ENCODE assay signal across 8 cellular contexts in the genomic region with DNA sequence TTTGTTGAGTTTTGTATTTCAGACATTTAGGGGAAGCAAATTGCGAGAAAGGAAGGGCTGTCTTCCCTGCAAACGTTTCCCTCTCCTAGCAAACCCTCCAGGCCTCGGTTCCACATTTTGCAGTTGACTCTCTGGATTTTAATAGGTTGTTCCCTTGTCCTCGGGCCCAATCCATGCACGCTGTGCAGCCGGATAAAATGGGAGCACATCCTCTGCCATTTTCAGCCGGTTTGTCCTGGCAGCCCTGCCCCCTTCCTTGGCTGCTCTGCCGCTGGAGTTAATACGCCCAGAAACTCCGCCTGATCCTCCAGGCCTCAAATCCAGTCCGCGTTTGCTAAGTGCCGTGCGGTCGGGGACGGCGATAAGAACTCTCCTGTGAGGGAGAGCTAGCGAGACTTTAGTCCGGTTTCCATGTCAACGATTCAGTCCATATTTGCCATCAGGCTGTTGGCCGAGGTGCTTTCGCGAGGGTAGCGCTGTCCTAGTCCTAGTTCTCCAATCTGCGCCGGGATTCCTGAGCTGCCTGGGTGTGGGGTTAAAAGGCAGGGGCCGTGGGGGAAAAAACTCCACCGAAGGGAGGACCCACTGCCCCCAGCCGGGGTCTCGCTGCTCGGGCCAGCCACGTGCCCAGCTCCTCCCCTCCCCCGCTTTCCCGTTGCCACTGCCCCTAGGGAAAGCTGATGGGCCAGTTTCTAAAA. TPM values are rescaled to one million over a fixed set of nuclear protein-coding genes. Genes with fewer than 3 reads are reported as not detected.
DNase-seq lines count a peak whose midpoint lies in the region; ATAC-seq and TF ChIP-seq lines count a peak whose summit lies in the region.

No MANE protein-coding gene starts in this region.

- H3K27me3 Mint-ChIP-seq in activated CD4-positive, alpha-beta T cell treated with anti-CD3 and anti-CD28 coated beads, Interleukin-2, amount 10 ng/mL, durations not matched to agents 7 days and 5 days, result no peaks in the 10 kb centered on the region

- no peaks in the 10 kb centered on the region for H3K36me3 Mint-ChIP-seq in activated CD4-positive, alpha-beta T cell treated with anti-CD3 and anti-CD28 coated beads, Interleukin-2, amount 10 ng/mL, durations not matched to agents 7 days and 5 days (ENCODE audit: low read depth)

- peak overlapping the region; percentile 83 for H3K4me3 Mint-ChIP-seq in activated CD4-positive, alpha-beta T cell treated with anti-CD3 and anti-CD28 coated beads, Interleukin-2, amount 10 ng/mL, durations not matched to agents 7 days and 5 days

- H3K27ac Mint-ChIP-seq in activated CD4-positive, alpha-beta T cell treated with anti-CD3 and anti-CD28 coated beads, Interleukin-2, amount 10 ng/mL, durations not matched to agents 7 days and 5 days, result peak overlapping the region; percentile 96

- CTCF ChIA-PET in activated CD4-positive, alpha-beta T cell treated with anti-CD3 and anti-CD28 coated beads, Interleukin-2, amount 10 ng/mL, durations not matched to agents 7 days and 5 days (lab: Charles Lee), result interaction anchor here (0.6 to 5.9 kb wide), 11 partner anchors 9 to 405 kb away, joined by 3 to 34 read pairs (median 4); a partner anchor contains a TSS

- H3K4me3 ChIP-seq in coronary artery, result peak overlapping the region; percentile 76

- H3K4me1 Mint-ChIP-seq in activated CD4-positive, alpha-beta T cell treated with anti-CD3 and anti-CD28 coated beads, Interleukin-2, amount 10 ng/mL, durations not matched to agents 7 days and 5 days, result peaks cover 32% of the 10 kb centered on the region

- no peak for TF ChIP-seq CTCF in GM13977 (IDR thresholded peaks at IDR 0.05; ENCODE audit: extremely low read depth, insufficient read depth, missing control alignments)
- no peak for TF ChIP-seq CTCF in coronary artery (IDR thresholded peaks at IDR 0.05)

- H3K27ac ChIP-seq in coronary artery (peak overlapping the region; percentile 95 to 97), layer of hippocampus (ENCODE audit: low read depth, low read length) (peak overlapping the region; percentile 89)

- DNase-seq in GM13977 (ENCODE audit: low spot score) (peak; percentile 90), NCI-H526 (lab: John Stamatoyannopoulos, UW) (peak; percentile 98 to 99), coronary artery (ENCODE audit: low spot score) (peak; percentile 97)
- peak; percentile 93 for DNase-seq in activated CD4-positive, alpha-beta T cell treated with anti-CD3 and anti-CD28 coated beads, Interleukin-2, amount 10 ng/mL, durations not matched to agents 7 days and 5 days
- peak; percentile 62 to 64 for DNase-seq in stimulated activated CD4-positive, alpha-beta T cell treated with anti-CD3 and anti-CD28 coated beads, Interleukin-1b, Interleukin-23, amount 100 ng/mL, for 1 hour (ENCODE audit: low read depth in 2 of 2)

- POLR2A ChIA-PET in activated CD4-positive, alpha-beta T cell treated with anti-CD3 and anti-CD28 coated beads, Interleukin-2, amount 10 ng/mL, durations not matched to agents 7 days and 5 days (lab: Charles Lee), result interaction anchor here (0.6 to 2.2 kb wide), 6 partner anchors 9 to 1352 kb away, joined by 3 to 11 read pairs (median 7); a partner anchor contains a TSS

- ATAC-seq in HG03432 (IDR thresholded peaks at IDR 0.05; ENCODE audit: unreplicated experiment) (peak; percentile 31), HG02970 (IDR thresholded peaks at IDR 0.05; ENCODE audit: low FRiP score, unreplicated experiment) (no peak)

- H3K27me3 ChIP-seq in layer of hippocampus (ENCODE audit: control insufficient read depth, insufficient read depth, low read length), result no peaks in the 10 kb centered on the region

- H3K9me3 Mint-ChIP-seq in activated CD4-positive, alpha-beta T cell treated with anti-CD3 and anti-CD28 coated beads, Interleukin-2, amount 10 ng/mL, durations not matched to agents 7 days and 5 days, result no peaks in the 10 kb centered on the region

- in situ Hi-C loops in GM13977 (cut with MboI; ENCODE audit: low pct_unique_long_range_greater_than_20kb, low sequenced_read_pairs, unreplicated experiment), result no loop called here

RNA-seq across cellular contexts. Expression of a gene that starts 2.9 kb away (rescaled TPM):
- total RNA-seq in activated CD4-positive, alpha-beta T cell treated with anti-CD3 and anti-CD28 coated beads, Interleukin-2, amount 10 ng/mL, durations not matched to agents 7 days and 5 days, result 100 to 1,000 TPM; 120 TPM
